14 cellular contexts compared by ENCODE assay signal in the genomic region with DNA sequence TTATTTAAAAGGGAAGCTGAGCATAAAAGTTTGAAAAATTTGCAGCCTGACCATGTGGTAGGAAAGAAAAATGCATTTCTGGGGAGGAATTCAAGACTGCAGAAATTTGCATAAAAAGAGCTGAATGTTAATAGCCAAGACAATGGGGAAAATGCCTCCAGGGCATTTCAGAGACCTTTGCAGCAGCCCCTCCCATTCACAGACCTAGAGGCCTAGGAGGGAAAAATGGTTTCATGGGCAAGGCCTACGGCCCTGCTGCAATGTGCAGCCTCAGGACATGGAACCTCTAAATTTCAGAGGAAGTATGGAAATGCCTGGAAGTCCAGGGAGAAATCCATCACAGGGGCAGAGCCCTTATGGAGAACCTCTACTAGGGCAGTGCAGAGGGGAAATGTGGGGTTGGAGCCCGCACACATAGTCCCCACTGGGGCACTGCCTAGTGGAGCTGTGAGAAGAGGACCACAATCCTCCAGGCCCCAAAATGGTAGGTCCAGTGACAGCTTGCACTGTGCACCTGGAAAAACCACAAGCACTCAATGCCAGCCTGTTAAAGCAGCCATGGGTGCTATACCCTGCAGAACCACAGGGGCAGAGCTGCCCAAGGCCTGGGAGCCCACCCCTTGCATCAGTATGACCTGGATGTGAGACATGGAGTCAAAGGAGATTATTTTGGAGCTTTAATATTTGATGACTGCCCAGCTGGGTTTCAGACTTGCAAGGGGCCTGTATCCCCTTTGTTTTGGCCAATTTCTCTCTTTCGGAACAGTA.
"Had no signal": no experiment of that assay in that cellular context is flagged by ENCODE, and none has a peak within 500 bp of the region (broad histone marks: within the 10 kb centered on the region; RNA-seq: fewer than 3 reads in every experiment).

No MANE protein-coding gene starts in this region.

- H3K27me3 ChIP-seq: stomach had no signal

- H3K9me3 Mint-ChIP-seq: activated naive CD8-positive, alpha-beta T cell treated with anti-CD3 and anti-CD28 coated beads, Interleukin-2, amount 10 ng/mL, durations not matched to agents 7 days and 5 days had no signal

- H3K36me3 Mint-ChIP-seq: activated CD8-positive, alpha-beta memory T cell treated with anti-CD3 and anti-CD28 coated beads, Interleukin-2, amount 10 ng/mL, durations not matched to agents 7 days and 5 days; activated naive CD8-positive, alpha-beta T cell treated with anti-CD3 and anti-CD28 coated beads, Interleukin-2, amount 10 ng/mL, durations not matched to agents 7 days and 5 days had no signal

- H3K36me3 ChIP-seq: stomach, thoracic aorta had no signal

- H3K9me3 ChIP-seq: stomach, thoracic aorta had no signal

- H3K4me3 Mint-ChIP-seq: activated CD8-positive, alpha-beta memory T cell treated with anti-CD3 and anti-CD28 coated beads, Interleukin-2, amount 10 ng/mL, durations not matched to agents 7 days and 5 days; activated naive CD8-positive, alpha-beta T cell treated with anti-CD3 and anti-CD28 coated beads, Interleukin-2, amount 10 ng/mL, durations not matched to agents 7 days and 5 days; activated T-cell treated with anti-CD3 and anti-CD28 coated beads, Interleukin-2, amount 50 U/mL, for 72 hours had no signal

- ATAC-seq: activated CD8-positive, alpha-beta memory T cell treated with anti-CD3 and anti-CD28 coated beads, Interleukin-2, amount 10 ng/mL, durations not matched to agents 7 days and 5 days; activated T-cell treated with anti-CD3 and anti-CD28 coated beads, Interleukin-2, amount 50 U/mL, for 72 hours; esophagus mucosa had no signal

- H3K27ac Mint-ChIP-seq: activated CD8-positive, alpha-beta memory T cell treated with anti-CD3 and anti-CD28 coated beads, Interleukin-2, amount 10 ng/mL, durations not matched to agents 7 days and 5 days; activated naive CD8-positive, alpha-beta T cell treated with anti-CD3 and anti-CD28 coated beads, Interleukin-2, amount 10 ng/mL, durations not matched to agents 7 days and 5 days; activated T-cell treated with anti-CD3 and anti-CD28 coated beads, Interleukin-2, amount 50 U/mL, for 72 hours had no signal

- H3K27ac ChIP-seq: dorsolateral prefrontal cortex, stomach, thoracic aorta had no signal

- H3K4me1 ChIP-seq: stomach had no signal

- DNase-seq: activated CD4-positive, alpha-beta T cell treated with anti-CD3 and anti-CD28 coated beads, Interleukin-2, amount 50 U/mL, for 1 hour; activated CD8-positive, alpha-beta memory T cell treated with anti-CD3 and anti-CD28 coated beads, Interleukin-2, amount 10 ng/mL, durations not matched to agents 7 days and 5 days; activated gamma-delta T cell treated with Interleukin-2 at 50 U/mL for 16 hours; activated naive CD8-positive, alpha-beta T cell treated with anti-CD3 and anti-CD28 coated beads, Interleukin-2, amount 10 ng/mL, durations not matched to agents 7 days and 5 days; activated T-cell treated with anti-CD3 and anti-CD28 coated beads, Interleukin-2, amount 50 U/mL, for 72 hours; anterior cingulate cortex; dorsolateral prefrontal cortex; hippocampal formation; kidney glomerular epithelial cell; stimulated activated CD4-positive, alpha-beta T cell treated with anti-CD3 and anti-CD28 coated beads, Interleukin-15, amount 100 ng/mL, for 24 hours; stimulated activated CD4-positive, alpha-beta T cell treated with anti-CD3 and anti-CD28 coated beads, Interleukin-4, amount 100 ng/mL, for 4 hours; stomach had no signal

- H3K4me1 Mint-ChIP-seq: activated CD8-positive, alpha-beta memory T cell treated with anti-CD3 and anti-CD28 coated beads, Interleukin-2, amount 10 ng/mL, durations not matched to agents 7 days and 5 days; activated naive CD8-positive, alpha-beta T cell treated with anti-CD3 and anti-CD28 coated beads, Interleukin-2, amount 10 ng/mL, durations not matched to agents 7 days and 5 days had no signal

- H3K27me3 Mint-ChIP-seq: activated CD8-positive, alpha-beta memory T cell treated with anti-CD3 and anti-CD28 coated beads, Interleukin-2, amount 10 ng/mL, durations not matched to agents 7 days and 5 days; activated naive CD8-positive, alpha-beta T cell treated with anti-CD3 and anti-CD28 coated beads, Interleukin-2, amount 10 ng/mL, durations not matched to agents 7 days and 5 days had no signal

- H3K4me3 ChIP-seq: dorsolateral prefrontal cortex, stomach, thoracic aorta had no signal
